ENCODE assay signal across 1 cellular context in the genomic region with DNA sequence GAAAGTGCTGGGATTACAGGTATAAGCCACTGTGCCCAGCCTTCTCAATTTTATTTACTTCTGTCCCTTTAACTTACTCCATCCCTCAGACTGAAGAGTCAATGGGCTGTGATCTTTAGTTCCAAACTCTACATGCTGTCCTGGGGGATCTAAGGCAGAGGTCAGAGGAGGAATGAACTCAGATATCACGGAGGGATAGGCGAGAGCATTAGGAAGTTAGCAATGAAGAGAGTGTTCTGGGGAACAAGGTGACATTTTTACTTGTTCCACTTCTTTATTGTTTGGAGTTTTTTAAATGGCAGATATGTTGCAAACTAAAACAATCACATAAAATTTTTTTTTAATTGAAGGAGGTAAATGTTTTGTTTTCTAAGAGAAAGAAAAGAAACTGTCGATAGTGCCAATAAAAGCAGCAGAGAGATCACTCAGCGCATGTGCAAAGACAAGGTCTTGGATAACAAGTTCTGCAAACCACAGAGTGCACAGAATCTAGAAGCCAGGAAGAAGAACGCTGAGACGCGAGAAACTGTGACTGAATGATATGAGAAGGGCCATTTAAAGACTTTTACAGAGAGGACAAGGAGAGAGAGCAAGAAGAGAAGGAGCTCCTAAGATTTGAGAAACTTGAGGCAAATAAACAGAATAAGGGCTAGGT.
TF ChIP-seq lines count a peak whose summit lies in the region.

No MANE protein-coding gene starts in this region.

TF ChIP-seq in GM23338, 12 proteins besides CTCF, POLR2A, EP300 and RAD21 (continued from another document):
- TF ChIP-seq ZNF462 (CRISPR knock-in tag; IDR thresholded peaks at IDR 0.05) (no peak), ETS1 (IDR thresholded peaks at IDR 0.05) (no peak), EZH2 (IDR thresholded peaks at IDR 0.05; ENCODE audit: low read depth, unreplicated experiment) (no peak), ZNF331 (CRISPR knock-in tag; IDR thresholded peaks at IDR 0.05; ENCODE audit: low read depth) (no peak)
- TF ChIP-seq, protein P1, sequence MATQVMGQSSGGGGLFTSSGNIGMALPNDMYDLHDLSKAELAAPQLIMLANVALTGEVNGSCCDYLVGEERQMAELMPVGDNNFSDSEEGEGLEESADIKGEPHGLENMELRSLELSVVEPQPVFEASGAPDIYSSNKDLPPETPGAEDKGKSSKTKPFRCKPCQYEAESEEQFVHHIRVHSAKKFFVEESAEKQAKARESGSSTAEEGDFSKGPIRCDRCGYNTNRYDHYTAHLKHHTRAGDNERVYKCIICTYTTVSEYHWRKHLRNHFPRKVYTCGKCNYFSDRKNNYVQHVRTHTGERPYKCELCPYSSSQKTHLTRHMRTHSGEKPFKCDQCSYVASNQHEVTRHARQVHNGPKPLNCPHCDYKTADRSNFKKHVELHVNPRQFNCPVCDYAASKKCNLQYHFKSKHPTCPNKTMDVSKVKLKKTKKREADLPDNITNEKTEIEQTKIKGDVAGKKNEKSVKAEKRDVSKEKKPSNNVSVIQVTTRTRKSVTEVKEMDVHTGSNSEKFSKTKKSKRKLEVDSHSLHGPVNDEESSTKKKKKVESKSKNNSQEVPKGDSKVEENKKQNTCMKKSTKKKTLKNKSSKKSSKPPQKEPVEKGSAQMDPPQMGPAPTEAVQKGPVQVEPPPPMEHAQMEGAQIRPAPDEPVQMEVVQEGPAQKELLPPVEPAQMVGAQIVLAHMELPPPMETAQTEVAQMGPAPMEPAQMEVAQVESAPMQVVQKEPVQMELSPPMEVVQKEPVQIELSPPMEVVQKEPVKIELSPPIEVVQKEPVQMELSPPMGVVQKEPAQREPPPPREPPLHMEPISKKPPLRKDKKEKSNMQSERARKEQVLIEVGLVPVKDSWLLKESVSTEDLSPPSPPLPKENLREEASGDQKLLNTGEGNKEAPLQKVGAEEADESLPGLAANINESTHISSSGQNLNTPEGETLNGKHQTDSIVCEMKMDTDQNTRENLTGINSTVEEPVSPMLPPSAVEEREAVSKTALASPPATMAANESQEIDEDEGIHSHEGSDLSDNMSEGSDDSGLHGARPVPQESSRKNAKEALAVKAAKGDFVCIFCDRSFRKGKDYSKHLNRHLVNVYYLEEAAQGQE (IDR thresholded peaks at IDR 0.05; ENCODE audit: unreplicated experiment): no peak
